In the genomic region with DNA sequence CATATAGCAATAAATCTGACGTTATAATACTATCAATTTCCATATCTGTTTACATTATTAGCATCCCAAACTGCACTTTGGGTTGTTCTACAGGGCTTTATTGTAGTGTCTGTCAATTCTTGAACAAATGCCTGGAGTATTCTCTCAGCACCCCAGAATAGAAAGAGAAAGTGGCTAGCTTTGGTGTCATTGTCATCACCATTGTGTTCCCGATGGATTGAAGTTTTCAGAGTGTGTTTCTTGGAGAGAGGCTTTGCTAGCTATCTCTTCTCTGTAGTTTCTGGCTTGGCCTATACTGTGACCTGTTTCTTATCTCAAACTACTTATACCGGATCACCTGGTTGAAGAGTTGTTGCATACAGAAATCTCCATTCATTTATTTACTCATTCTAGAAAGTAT, we compare ENCODE assay signal across 29 cellular contexts. TPM values are rescaled to one million over a fixed set of nuclear protein-coding genes. Genes with fewer than 3 reads are reported as not detected.
"Had no signal": no experiment of that assay in that cellular context is flagged by ENCODE, and none has a peak within 500 bp of the region (broad histone marks: within the 10 kb centered on the region; RNA-seq: fewer than 3 reads in every experiment).

No MANE protein-coding gene starts in this region.

- ATAC-seq: activated CD4-positive, alpha-beta T cell treated with anti-CD3 and anti-CD28 coated beads for 36 hours; activated CD8-positive, alpha-beta memory T cell treated with anti-CD3 and anti-CD28 coated beads, Interleukin-2, amount 10 ng/mL, durations not matched to agents 7 days and 5 days; activated CD8-positive, alpha-beta T cell treated with anti-CD3 and anti-CD28 coated beads, Interleukin-2, amount 10 ng/mL, durations not matched to agents 7 days and 5 days; activated naive CD4-positive, alpha-beta T cell treated with anti-CD3 and anti-CD28 coated beads, Interleukin-2, amount 50 U/mL, for 72 hours; effector memory CD8-positive, alpha-beta T cell; foreskin keratinocyte; gastrocnemius medialis had no signal

- H3K4me3 ChIP-seq: ascending aorta, breast epithelium, cardiac muscle cell, coronary artery, dorsolateral prefrontal cortex, esophagus muscularis mucosa, gastrocnemius medialis had no signal

- H3K9me3 ChIP-seq: ascending aorta, breast epithelium, esophagus muscularis mucosa, gastrocnemius medialis had no signal

- H3K27me3 ChIP-seq: ascending aorta, breast epithelium, cardiac muscle cell, dorsolateral prefrontal cortex, esophagus muscularis mucosa, foreskin keratinocyte, gastrocnemius medialis had no signal

- DNase-seq: activated CD4-positive, alpha-beta memory T cell treated with anti-CD3 and anti-CD28 coated beads for 36 hours; activated CD4-positive, alpha-beta T cell treated with anti-CD3 and anti-CD28 coated beads for 36 hours; activated CD4-positive, alpha-beta T cell treated with anti-CD3 and anti-CD28 coated beads, Interleukin-2, amount 10 ng/mL, durations not matched to agents 24 days and 14 days; activated CD4-positive, CD25-positive, alpha-beta regulatory T cell; activated CD4-positive, CD25-positive, alpha-beta regulatory T cell treated with anti-CD3 and anti-CD28 coated beads, Interleukin-2, amount 50 U/mL, for 72 hours; activated CD8-positive, alpha-beta memory T cell treated with anti-CD3 and anti-CD28 coated beads, Interleukin-2, amount 10 ng/mL, durations not matched to agents 7 days and 5 days; activated CD8-positive, alpha-beta memory T cell treated with anti-CD3 and anti-CD28 coated beads, Interleukin-2, amount 50 U/mL, for 4 hours; activated CD8-positive, alpha-beta T cell treated with anti-CD3 and anti-CD28 coated beads, Interleukin-2, amount 10 ng/mL, durations not matched to agents 7 days and 5 days; activated gamma-delta T cell; activated naive CD4-positive, alpha-beta T cell; activated naive CD4-positive, alpha-beta T cell treated with anti-CD3 and anti-CD28 coated beads, Interleukin-2, amount 10 ng/mL, durations not matched to agents 7 days and 5 days; activated naive CD8-positive, alpha-beta T cell treated with anti-CD3 and anti-CD28 coated beads, Interleukin-2, amount 10 ng/mL, durations not matched to agents 7 days and 5 days; activated T-cell treated with anti-CD3 and anti-CD28 coated beads, Interleukin-2, amount 50 U/mL, for 1 hour; activated T-cell treated with anti-CD3 and anti-CD28 coated beads, Interleukin-2, amount 50 U/mL, for 48 hours; dorsolateral prefrontal cortex; effector memory CD8-positive, alpha-beta T cell; erythroblast; foreskin keratinocyte; gastrocnemius medialis; glutamatergic neuron; T-helper 2 cell had no signal

- H3K36me3 ChIP-seq: breast epithelium, cardiac muscle cell, gastrocnemius medialis had no signal

- H3K4me1 ChIP-seq: breast epithelium had no signal

- H3K27ac ChIP-seq: ascending aorta, breast epithelium, cardiac muscle cell, coronary artery, dorsolateral prefrontal cortex, esophagus muscularis mucosa, foreskin keratinocyte, gastrocnemius medialis had no signal

RNA-seq across cellular contexts. Expression of gene COL2A1, which starts 34.4 kb away (rescaled TPM):
- total RNA-seq: activated CD4-positive, alpha-beta memory T cell treated with anti-CD3 and anti-CD28 coated beads for 36 hours; activated CD8-positive, alpha-beta memory T cell treated with anti-CD3 and anti-CD28 coated beads for 36 hours; activated CD8-positive, alpha-beta T cell treated with anti-CD3 and anti-CD28 coated beads, Interleukin-2, amount 10 ng/mL, durations not matched to agents 7 days and 5 days; activated naive CD4-positive, alpha-beta T cell treated with anti-CD3 and anti-CD28 coated beads, Interleukin-2, amount 50 U/mL, for 72 hours; activated naive CD8-positive, alpha-beta T cell treated with anti-CD3 and anti-CD28 coated beads, Interleukin-2, amount 10 ng/mL, durations not matched to agents 7 days and 5 days; ascending aorta; esophagus muscularis mucosa; gastrocnemius medialis; T-helper 1 cell treated with Interleukin-12 subunit alpha and Interleukin-12 subunit beta and Interleukin-4 antibody, amounts not matched to agents 30 ng/mL and 1 ng/mL, for 36 hours had no signal
